In genomic region chr17:48546187-48546923, GRCh38 we compare ENCODE assay signal across 8 cellular contexts. TPM values are rescaled to one million over a fixed set of nuclear protein-coding genes. Genes with fewer than 3 reads are reported as not detected.
A peak's percentile ranks its signal among the peaks of the same experiment; 100 is the strongest.
DNase-seq lines count a peak whose midpoint lies in the region; ATAC-seq and TF ChIP-seq lines count a peak whose summit lies in the region.
"Had no signal": no experiment of that assay in that cellular context is flagged by ENCODE, and none has a peak within 500 bp of the region (broad histone marks: within the 10 kb centered on the region; RNA-seq: fewer than 3 reads in every experiment).

No MANE protein-coding gene starts in this region.

- no peaks in the 10 kb centered on the region for H3K36me3 ChIP-seq in mammary epithelial cell (ENCODE audit: insufficient read depth, low read length)
- H3K36me3 ChIP-seq in prostate gland: no peaks in the 10 kb centered on the region
- H3K36me3 ChIP-seq: pancreas had no signal

- CTCF ChIA-PET in mammary epithelial cell (lab: Charles Lee; ENCODE audit: low non-redundant PET): no interaction called here
- CTCF ChIA-PET in activated CD4-positive, alpha-beta T cell treated with anti-CD3 and anti-CD28 coated beads for 36 hours (lab: Charles Lee): interaction anchor here (0.6 to 1.6 kb wide), 4 partner anchors 47 to 510 kb away, joined by 3 to 7 read pairs (median 4); no protein-coding TSS in a partner anchor

- BruUV-seq in mammary epithelial cell (replicated peaks; lab: Mats Ljungman, UMichigan): no TSS peak

- ATAC-seq in activated CD4-positive, alpha-beta T cell treated with anti-CD3 and anti-CD28 coated beads for 36 hours: no peak
- ATAC-seq: pancreas had no signal

- no peak overlapping the region for H3K4me3 ChIP-seq in mammary epithelial cell (replicated peaks in 1 of 3; ENCODE audit: insufficient read depth in 1 of 3, low read depth in 2 of 3, low read length in 3 of 3)
- no peak overlapping the region for H3K4me3 ChIP-seq in prostate gland
- H3K4me3 ChIP-seq: pancreas had no signal

- no peak for TF ChIP-seq POLR2A in prostate gland (IDR thresholded peaks at IDR 0.05)

- POLR2A ChIA-PET in activated CD4-positive, alpha-beta T cell treated with anti-CD3 and anti-CD28 coated beads for 36 hours (lab: Charles Lee): interaction anchor here (0.6 kb wide), 2 partner anchors 119 to 213 kb away, joined by 3 to 7 read pairs; no protein-coding TSS in a partner anchor

- H4K20me1 ChIP-seq in mammary epithelial cell (ENCODE audit: insufficient read depth, low read length): no peaks in the 10 kb centered on the region

- TF ChIP-seq CTCF in mammary epithelial cell (conservative IDR thresholded peaks at IDR 0.05 in 1 of 2, IDR thresholded peaks at IDR 0.05 in 1 of 2; ENCODE audit: extremely low read depth in 1 of 2, insufficient read depth in 1 of 2, low read depth in 1 of 2, low read length in 2 of 2) (no peak), prostate gland (IDR thresholded peaks at IDR 0.05) (no peak)

- H3K36me3 Mint-ChIP-seq in activated CD4-positive, alpha-beta T cell treated with anti-CD3 and anti-CD28 coated beads for 36 hours (ENCODE audit: low read depth): no peaks in the 10 kb centered on the region

- no peaks in the 10 kb centered on the region for H3K27me3 ChIP-seq in mammary epithelial cell (ENCODE audit: insufficient read depth, low read length)
- no peaks in the 10 kb centered on the region for H3K27me3 ChIP-seq in prostate gland (replicated peaks; ENCODE audit: insufficient read depth)

- peaks cover 8% of the 10 kb centered on the region for H3K4me1 ChIP-seq in mammary epithelial cell (ENCODE audit: insufficient read depth, low read length)
- H3K4me1 ChIP-seq in prostate gland (replicated peaks): no peaks in the 10 kb centered on the region
- H3K4me1 ChIP-seq: pancreas had no signal

- 92% methylated on average over 9 of the region's 10 CpGs for WGBS in mammary epithelial cell (ENCODE audit: low coverage, missing lambda C conversion rate)
- WGBS in prostate gland: 54% methylated on average over 10 of the region's 10 CpGs

- no peak overlapping the region for H3K9ac ChIP-seq in mammary epithelial cell (ENCODE audit: insufficient read depth, low read length)

- peaks cover 43% of the 10 kb centered on the region for H3K79me2 ChIP-seq in mammary epithelial cell (ENCODE audit: insufficient read depth, low read length)

- H3K4me3 Mint-ChIP-seq in activated CD4-positive, alpha-beta T cell treated with anti-CD3 and anti-CD28 coated beads for 36 hours: no peak overlapping the region

- DNase-seq in M059J (ENCODE audit: low read depth) (peak; percentile 72), mammary epithelial cell (peak; percentile 36), prostate gland (ENCODE audit: low spot score) (no peak)
- no peak for DNase-seq in stimulated activated naive CD4-positive, alpha-beta T cell treated with Interleukin-2 at 50 U/mL for 16 hours (lab: John Stamatoyannopoulos, UW)
- no peak for DNase-seq in stimulated activated CD4-positive, alpha-beta T cell treated with anti-CD3 and anti-CD28 coated beads, Interleukin-12 subunit alpha, Interleukin-12 subunit beta, amount 100 ng/mL, for 4 hours
- no peak for DNase-seq in activated CD4-positive, alpha-beta T cell treated with anti-CD3 and anti-CD28 coated beads for 36 hours
- DNase-seq: NCI-H1105, pancreas had no signal

- H3K27ac ChIP-seq in mammary epithelial cell (ENCODE audit: insufficient read depth, low read depth, low read length): no peak overlapping the region
- peak overlapping the region; percentile 35 to 67 for H3K27ac ChIP-seq in prostate gland
- H3K27ac ChIP-seq: pancreas had no signal

- no peaks in the 10 kb centered on the region for H3K9me3 ChIP-seq in mammary epithelial cell (replicated peaks; ENCODE audit: insufficient read depth, low read length)
- no peaks in the 10 kb centered on the region for H3K9me3 ChIP-seq in prostate gland
- H3K9me3 ChIP-seq: pancreas had no signal

- no peak overlapping the region for H2AFZ ChIP-seq in mammary epithelial cell (ENCODE audit: low read depth, low read length)

- in situ Hi-C loops in mammary epithelial cell (cut with MboI; ENCODE audit: low sequenced_read_pairs in 2 of 2): no loop called here

- dilution Hi-C loops in mammary epithelial cell (cut with HindIII; ENCODE audit: low sequenced_read_pairs): no loop called here

- no peak overlapping the region for H3K4me2 ChIP-seq in mammary epithelial cell (ENCODE audit: insufficient read depth, low read depth, low read length)

- H3K9me3 Mint-ChIP-seq in activated CD4-positive, alpha-beta T cell treated with anti-CD3 and anti-CD28 coated beads for 36 hours (ENCODE audit: low read depth): no peaks in the 10 kb centered on the region

- no peak overlapping the region for H3K27ac Mint-ChIP-seq in activated CD4-positive, alpha-beta T cell treated with anti-CD3 and anti-CD28 coated beads for 36 hours

- H3K27me3 Mint-ChIP-seq in activated CD4-positive, alpha-beta T cell treated with anti-CD3 and anti-CD28 coated beads for 36 hours: peaks cover 32% of the 10 kb centered on the region

- intact Hi-C loops in mammary epithelial cell (cut with micrococcal nuclease): no loop called here
- intact Hi-C loops in prostate gland (cut with DNase I): no loop called here
- intact Hi-C loops in activated CD4-positive, alpha-beta T cell treated with anti-CD3 and anti-CD28 coated beads for 36 hours (cut with DNase I, micrococcal nuclease): no loop called here

- peaks cover 27% of the 10 kb centered on the region for H3K4me1 Mint-ChIP-seq in activated CD4-positive, alpha-beta T cell treated with anti-CD3 and anti-CD28 coated beads for 36 hours

RNA-seq across cellular contexts. Expression of gene HOXB2, which starts 1.4 kb away (rescaled TPM):
- 17.4 and 30.7 TPM in 2 replicates for total RNA-seq in M059J (2014; rRNA removed; shearing (Covaris generic))
- total RNA-seq in mammary epithelial cell: 10 to 100 TPM in 1 of 2 donors, 1 to 10 TPM in 1; 3.3 to 18.9 TPM
- 6.7 TPM for polyA plus RNA-seq in mammary epithelial cell
- 2.8 TPM for polyA minus RNA-seq in mammary epithelial cell
- total RNA-seq in prostate gland: 1 to 10 TPM; 4.1 to 9.5 TPM
- total RNA-seq in activated CD4-positive, alpha-beta T cell treated with anti-CD3 and anti-CD28 coated beads for 36 hours: 1 to 10 TPM; 2.8 to 3.3 TPM

RNA-seq across cellular contexts. Expression of gene HOXB1, which starts 15.5 kb away (rescaled TPM):
- not detected in 2 replicates for total RNA-seq in M059J (2014; rRNA removed; shearing (Covaris generic))
- total RNA-seq in mammary epithelial cell (not detected), prostate gland (not detected)
- polyA plus RNA-seq in mammary epithelial cell: not detected
- not detected for polyA minus RNA-seq in mammary epithelial cell
- total RNA-seq in activated CD4-positive, alpha-beta T cell treated with anti-CD3 and anti-CD28 coated beads for 36 hours: not detected
- total RNA-seq: pancreas had no signal
- polyA plus RNA-seq: pancreas had no signal

RNA-seq across cellular contexts. Expression of gene HOXB4, which starts 31.8 kb away (rescaled TPM):
- total RNA-seq in M059J (2014; rRNA removed; shearing (Covaris generic)): 0.20 and 0.57 TPM in 2 replicates
- under 1 TPM; 0.16 to 0.17 TPM for total RNA-seq in mammary epithelial cell
- polyA plus RNA-seq in mammary epithelial cell: 0.01 TPM
- polyA minus RNA-seq in mammary epithelial cell: not detected
- 1 to 10 TPM in 1 of 2 donors, under 1 TPM in 1; 0.41 to 1.1 TPM for total RNA-seq in prostate gland
- 1 to 10 TPM in 1 of 2 experiments, under 1 TPM in 1; 0.66 to 1.1 TPM for total RNA-seq in activated CD4-positive, alpha-beta T cell treated with anti-CD3 and anti-CD28 coated beads for 36 hours

RNA-seq across cellular contexts. Expression of gene HOXB3, which starts 43.7 kb away (rescaled TPM):
- 10.2 and 15.4 TPM in 2 replicates for total RNA-seq in M059J (2014; rRNA removed; shearing (Covaris generic))
- total RNA-seq in mammary epithelial cell (1 to 10 TPM; 1.5 to 5.2 TPM), prostate gland (10 to 100 TPM in 1 of 2 donors, 1 to 10 TPM in 1; 7.8 to 11.4 TPM)
- 2.6 TPM for polyA plus RNA-seq in mammary epithelial cell
- 0.67 TPM for polyA minus RNA-seq in mammary epithelial cell
- 1 to 10 TPM in 1 of 2 experiments, under 1 TPM in 1; 0.47 to 1.2 TPM for total RNA-seq in activated CD4-positive, alpha-beta T cell treated with anti-CD3 and anti-CD28 coated beads for 36 hours

RNA-seq across cellular contexts. Expression of gene HOXB5, which starts 47.2 kb away (rescaled TPM):
- 0.10 and 0.37 TPM in 2 replicates for total RNA-seq in M059J (2014; rRNA removed; shearing (Covaris generic))
- total RNA-seq in mammary epithelial cell (not detected), prostate gland (1 to 10 TPM in 1 of 2 donors, under 1 TPM in 1; 0.36 to 1.1 TPM)
- polyA plus RNA-seq in mammary epithelial cell: not detected
- not detected for polyA minus RNA-seq in mammary epithelial cell
- total RNA-seq in activated CD4-positive, alpha-beta T cell treated with anti-CD3 and anti-CD28 coated beads for 36 hours: not detected

Comparison
In these comparisons a context has a peak if more than half of its experiments do, and no peak if none do; other contexts are left out.
1. DNase-seq: peak in M059J (single experiment) and mammary epithelial cell (single experiment); none in prostate gland (single experiment), stimulated activated naive CD4-positive, alpha-beta T cell treated with Interleukin-2 at 50 U/mL for 16 hours (single experiment), stimulated activated CD4-positive, alpha-beta T cell treated with anti-CD3 and anti-CD28 coated beads, Interleukin-12 subunit alpha, Interleukin-12 subunit beta, amount 100 ng/mL, for 4 hours (single experiment) and activated CD4-positive, alpha-beta T cell treated with anti-CD3 and anti-CD28 coated beads for 36 hours (single experiment).